ENCODE assay signal across 16 cellular contexts in genomic region chr1:225768662-225769426, GRCh38. TPM values are rescaled to one million over a fixed set of nuclear protein-coding genes. Genes with fewer than 3 reads are reported as not detected.
DNase-seq lines count a peak whose midpoint lies in the region; ATAC-seq, FAIRE-seq and TF ChIP-seq lines count a peak whose summit lies in the region.
"Had no signal": no experiment of that assay in that cellular context is flagged by ENCODE, and none has a peak within 500 bp of the region (broad histone marks: within the 10 kb centered on the region; RNA-seq: fewer than 3 reads in every experiment).

No MANE protein-coding gene starts in this region.

- H3K4me1 Mint-ChIP-seq in astrocyte (ENCODE audit: low read depth, unreplicated experiment) (peaks cover 75% of the 10 kb centered on the region), mesothelial cell of epicardium (peaks cover 66% of the 10 kb centered on the region)

- H3K27me3 ChIP-seq in astrocyte (ENCODE audit: insufficient read depth, low read length) (no peaks in the 10 kb centered on the region), MG63 (no peaks in the 10 kb centered on the region)

- H3K4me3 Mint-ChIP-seq in astrocyte (ENCODE audit: unreplicated experiment) (peak overlapping the region; percentile 72), mesothelial cell of epicardium (no peak overlapping the region)
- H3K4me3 Mint-ChIP-seq: HFFc6; stimulated activated naive CD8-positive, alpha-beta T cell treated with anti-CD3 and anti-CD28 coated beads, Interleukin-15, Interleukin-2, amounts not matched to agents 100 ng/mL and 50 ng/mL, for 24 hours had no signal

- H3K27me3 Mint-ChIP-seq in astrocyte (ENCODE audit: low read depth, unreplicated experiment) (no peaks in the 10 kb centered on the region), mesothelial cell of epicardium (ENCODE audit: low read depth) (no peaks in the 10 kb centered on the region)
- H3K27me3 Mint-ChIP-seq: progenitor cell of endocrine pancreas; stimulated activated naive CD8-positive, alpha-beta T cell treated with anti-CD3 and anti-CD28 coated beads, Interleukin-15, Interleukin-2, amounts not matched to agents 100 ng/mL and 50 ng/mL, for 24 hours had no signal

- no peak for DNase-seq in astrocyte (ENCODE audit: low read depth)
- DNase-seq in mesothelial cell of epicardium (ENCODE audit: low spot score in 2 of 2, unreplicated experiment in 2 of 2) = peak in 1 of 2 experiments; percentile 34
- DNase-seq in MG63 = no peak
- no peak for DNase-seq in NCI-H345 (lab: John Stamatoyannopoulos, UW)
- DNase-seq: C1 segment of cervical spinal cord; HFFc6; hypothalamus; NCI-H2081; stimulated activated CD4-positive, alpha-beta T cell treated with anti-CD3 and anti-CD28 coated beads, Interleukin-4, amount 100 ng/mL, for 4 hours had no signal

- peaks cover 45% of the 10 kb centered on the region for H3K4me1 ChIP-seq in astrocyte (ENCODE audit: insufficient read depth, low read length)

- ATAC-seq in GM18861 (IDR thresholded peaks at IDR 0.05; ENCODE audit: unreplicated experiment) (no peak), GM18520 (IDR thresholded peaks at IDR 0.05; ENCODE audit: unreplicated experiment) (no peak)
- ATAC-seq: Right ventricle myocardium inferior had no signal

- H3K27ac ChIP-seq in C4-2B (peak overlapping the region; percentile 15), astrocyte (ENCODE audit: low read depth, low read length) (no peak overlapping the region)

- H3K27ac Mint-ChIP-seq in astrocyte (ENCODE audit: unreplicated experiment) = peak overlapping the region; percentile 79
- H3K27ac Mint-ChIP-seq in mesothelial cell of epicardium = peak overlapping the region; percentile 82
- H3K27ac Mint-ChIP-seq: stimulated activated naive CD8-positive, alpha-beta T cell treated with anti-CD3 and anti-CD28 coated beads, Interleukin-15, Interleukin-2, amounts not matched to agents 100 ng/mL and 50 ng/mL, for 24 hours had no signal

- H3K9ac ChIP-seq in astrocyte (ENCODE audit: low read length) = no peak overlapping the region

- no peak for TF ChIP-seq CTCF in C4-2B (conservative IDR thresholded peaks at IDR 0.05)
- TF ChIP-seq CTCF in astrocyte (IDR thresholded peaks at IDR 0.05; ENCODE audit: insufficient read depth, low read depth, low read length) = no peak
- no peak for TF ChIP-seq CTCF in mesothelial cell of epicardium (IDR thresholded peaks at IDR 0.05; ENCODE audit: unreplicated experiment)

- H3K9me3 Mint-ChIP-seq in astrocyte (ENCODE audit: unreplicated experiment) (no peaks in the 10 kb centered on the region), mesothelial cell of epicardium (no peaks in the 10 kb centered on the region)
- H3K9me3 Mint-ChIP-seq: HFFc6; stimulated activated naive CD8-positive, alpha-beta T cell treated with anti-CD3 and anti-CD28 coated beads, Interleukin-15, Interleukin-2, amounts not matched to agents 100 ng/mL and 50 ng/mL, for 24 hours had no signal

- no peak overlapping the region for H2AFZ ChIP-seq in astrocyte (ENCODE audit: low read depth, low read length)

- no peak for FAIRE-seq in astrocyte (lab: Jason Lieb, UNC)

- H3K79me2 ChIP-seq in astrocyte (ENCODE audit: insufficient read depth, low read length) = no peaks in the 10 kb centered on the region

- H4K20me1 ChIP-seq in astrocyte (ENCODE audit: insufficient read depth, low read length) = no peaks in the 10 kb centered on the region

- no peak for TF ChIP-seq EP300 in Ishikawa (IDR thresholded peaks at IDR 0.05; ENCODE audit: borderline replicate concordance)

- H3K36me3 ChIP-seq in astrocyte (ENCODE audit: insufficient read depth, low read length) (no peaks in the 10 kb centered on the region), MG63 (no peaks in the 10 kb centered on the region)

- H3K4me3 ChIP-seq in astrocyte (ENCODE audit: insufficient read depth, low read depth, low read length) = no peak overlapping the region
- H3K4me3 ChIP-seq in MG63 = no peak overlapping the region

- no peaks in the 10 kb centered on the region for H3K36me3 Mint-ChIP-seq in astrocyte (ENCODE audit: low read depth, unreplicated experiment)
- no peaks in the 10 kb centered on the region for H3K36me3 Mint-ChIP-seq in mesothelial cell of epicardium

- H3K9me3 ChIP-seq in astrocyte (ENCODE audit: insufficient read depth, low read depth, low read length) (no peaks in the 10 kb centered on the region), MG63 (no peaks in the 10 kb centered on the region)

- TF ChIP-seq RAD21 in Ishikawa (IDR thresholded peaks at IDR 0.05; ENCODE audit: low read depth) = no peak

- no peak overlapping the region for H3K4me2 ChIP-seq in astrocyte (ENCODE audit: low read length)

TF ChIP-seq in Ishikawa, 13 proteins besides CTCF, POLR2A, EP300 and RAD21:
- peak; percentile 54 for TF ChIP-seq CEBPB (IDR thresholded peaks at IDR 0.05)
- no peak for TF ChIP-seq TCF12 (IDR thresholded peaks at IDR 0.05; ENCODE audit: low read depth)
TF ChIP-seq in Ishikawa: peak in this region for 1.

RNA-seq across cellular contexts. Expression of gene SRP9, which starts 8.8 kb away (rescaled TPM):
- total RNA-seq in astrocyte = 269 and 275 TPM in 2 replicates
- 241 to 259 TPM (median 251 TPM) in 3 replicates for total RNA-seq in mesothelial cell of epicardium
- total RNA-seq in MG63 (2014; rRNA removed; shearing (Covaris generic); ENCODE audit: low replicate concordance) = 509 and 971 TPM in 2 replicates

RNA-seq across cellular contexts. Expression of gene EPHX1, which starts 41.1 kb away (rescaled TPM):
- total RNA-seq in astrocyte = 82.8 and 96.9 TPM in 2 replicates
- total RNA-seq in mesothelial cell of epicardium = 34.7 to 37.2 TPM (median 35.9 TPM) in 3 replicates
- total RNA-seq in MG63 (2014; rRNA removed; shearing (Covaris generic); ENCODE audit: low replicate concordance) = 80.7 and 111 TPM in 2 replicates
